In the genomic region with DNA sequence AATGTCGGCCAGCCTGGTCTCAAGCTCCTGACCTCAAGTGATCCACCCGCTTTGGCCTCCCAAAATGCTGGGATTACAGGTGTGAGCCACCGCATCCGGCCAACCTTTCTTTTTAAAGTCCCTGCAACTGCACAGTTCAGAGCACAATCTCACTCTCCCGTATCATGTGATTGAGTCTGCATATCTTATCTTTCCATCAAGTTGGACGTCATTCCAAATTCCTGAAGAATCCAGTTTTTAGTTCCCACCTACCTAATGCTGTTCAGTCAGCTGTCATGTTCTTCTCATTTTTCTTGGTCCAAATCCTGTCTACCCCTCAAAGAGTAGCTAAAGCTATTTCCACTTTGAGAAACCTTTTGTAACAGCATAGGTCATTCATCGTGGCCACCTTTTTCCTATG, we compare ENCODE assay signal across 33 cellular contexts.
"Had no signal": no experiment of that assay in that cellular context is flagged by ENCODE, and none has a peak within 500 bp of the region (broad histone marks: within the 10 kb centered on the region; RNA-seq: fewer than 3 reads in every experiment).

No MANE protein-coding gene starts in this region.

- H3K27ac Mint-ChIP-seq: activated B cell treated with CpG ODN at 0.5 μM for 24 hours; activated CD4-positive, alpha-beta memory T cell treated with anti-CD3 and anti-CD28 coated beads for 36 hours; activated CD4-positive, alpha-beta T cell treated with anti-CD3 and anti-CD28 coated beads, Interleukin-2, amount 10 ng/mL, durations not matched to agents 24 days and 14 days; activated CD8-positive, alpha-beta T cell treated with anti-CD3 and anti-CD28 coated beads for 36 hours; activated naive CD4-positive, alpha-beta T cell treated with anti-CD3 and anti-CD28 coated beads for 36 hours; activated naive CD4-positive, alpha-beta T cell treated with anti-CD3 and anti-CD28 coated beads, Interleukin-2, amount 50 U/mL, for 72 hours; activated naive CD8-positive, alpha-beta T cell treated with anti-CD3 and anti-CD28 coated beads for 36 hours; activated T-cell treated with anti-CD3 and anti-CD28 coated beads, Interleukin-2, amount 50 U/mL, for 72 hours; activated T-helper 1 cell treated with anti-CD3 and anti-CD28 coated beads, Interleukin-12 subunit alpha, Interleukin-12 subunit beta, Interleukin-2, Interleukin-4 antibody, amounts not matched to agents 30 ng/mL and 10 ng/mL and 1 ng/mL, durations not matched to agents 14 hours and 24 hours and 36 hours; activated T-helper 17 cell treated with anti-CD3 and anti-CD28 coated beads, Interleukin-2, amount 50 U/mL, for 72 hours; T-helper 1 cell treated with Interleukin-12 subunit alpha and Interleukin-12 subunit beta and Interleukin-4 antibody, amounts not matched to agents 30 μg/mL and 1 μg/mL, for 36 hours; T-helper 2 cell treated with Interferon-gamma antibody and Interleukin-4, amounts not matched to agents 5 μg/mL and 100 μg/mL, for 36 hours had no signal

- H3K27me3 ChIP-seq: adrenal gland, body of pancreas, brain microvascular endothelial cell, breast epithelium had no signal

- H3K27me3 Mint-ChIP-seq: activated naive CD8-positive, alpha-beta T cell treated with anti-CD3 and anti-CD28 coated beads for 36 hours had no signal

- H3K9me3 Mint-ChIP-seq: activated naive CD4-positive, alpha-beta T cell treated with anti-CD3 and anti-CD28 coated beads for 36 hours had no signal

- H3K4me3 Mint-ChIP-seq: activated B cell treated with CpG ODN at 0.5 μM for 24 hours; activated CD4-positive, alpha-beta memory T cell treated with anti-CD3 and anti-CD28 coated beads for 36 hours; activated CD4-positive, alpha-beta T cell treated with anti-CD3 and anti-CD28 coated beads, Interleukin-2, amount 10 ng/mL, durations not matched to agents 24 days and 14 days; activated CD8-positive, alpha-beta T cell treated with anti-CD3 and anti-CD28 coated beads for 36 hours; activated naive CD4-positive, alpha-beta T cell treated with anti-CD3 and anti-CD28 coated beads for 36 hours; activated naive CD8-positive, alpha-beta T cell treated with anti-CD3 and anti-CD28 coated beads for 36 hours; activated T-cell treated with anti-CD3 and anti-CD28 coated beads, Interleukin-2, amount 50 U/mL, for 4 hours; activated T-cell treated with anti-CD3 and anti-CD28 coated beads, Interleukin-2, amount 50 U/mL, for 72 hours; activated T-helper 1 cell treated with anti-CD3 and anti-CD28 coated beads, Interleukin-12 subunit alpha, Interleukin-12 subunit beta, Interleukin-2, Interleukin-4 antibody, amounts not matched to agents 30 ng/mL and 10 ng/mL and 1 ng/mL, durations not matched to agents 14 hours and 24 hours and 36 hours; activated T-helper 17 cell treated with anti-CD3 and anti-CD28 coated beads, Interleukin-2, amount 50 U/mL, for 72 hours; T-helper 1 cell treated with Interleukin-12 subunit alpha and Interleukin-12 subunit beta and Interleukin-4 antibody, amounts not matched to agents 30 μg/mL and 1 μg/mL, for 36 hours; T-helper 2 cell treated with Interferon-gamma antibody and Interleukin-4, amounts not matched to agents 5 μg/mL and 100 μg/mL, for 36 hours had no signal

- H3K4me1 ChIP-seq: adrenal gland, body of pancreas, breast epithelium had no signal

- H3K4me3 ChIP-seq: adrenal gland, body of pancreas, breast epithelium had no signal

- H3K4me1 Mint-ChIP-seq: activated B cell treated with CpG ODN at 0.5 μM for 24 hours; activated CD4-positive, alpha-beta T cell treated with anti-CD3 and anti-CD28 coated beads, Interleukin-2, amount 10 ng/mL, durations not matched to agents 24 days and 14 days; activated naive CD8-positive, alpha-beta T cell treated with anti-CD3 and anti-CD28 coated beads for 36 hours; activated T-helper 17 cell treated with anti-CD3 and anti-CD28 coated beads, Interleukin-2, amount 50 U/mL, for 72 hours had no signal

- H3K9me3 ChIP-seq: adrenal gland, body of pancreas had no signal

- H3K27ac ChIP-seq: adrenal gland, body of pancreas, brain microvascular endothelial cell, breast epithelium, VCaP had no signal

- H3K36me3 Mint-ChIP-seq: activated CD4-positive, alpha-beta memory T cell treated with anti-CD3 and anti-CD28 coated beads for 36 hours; activated naive CD4-positive, alpha-beta T cell treated with anti-CD3 and anti-CD28 coated beads, Interleukin-2, amount 50 U/mL, for 72 hours had no signal

- DNase-seq: activated B cell treated with CpG ODN at 0.5 μM for 24 hours; activated CD4-positive, alpha-beta memory T cell treated with anti-CD3 and anti-CD28 coated beads for 36 hours; activated CD4-positive, alpha-beta T cell treated with anti-CD3 and anti-CD28 coated beads for 4 hours; activated CD4-positive, alpha-beta T cell treated with anti-CD3 and anti-CD28 coated beads, Interleukin-2, amount 10 ng/mL, durations not matched to agents 24 days and 14 days; activated CD4-positive, alpha-beta T cell treated with anti-CD3 and anti-CD28 coated beads, Interleukin-2, amount 50 U/mL, for 1 hour; activated CD4-positive, alpha-beta T cell treated with anti-CD3 and anti-CD28 coated beads, Interleukin-2, amount 50 U/mL, for 4 hours; activated CD4-positive, CD25-positive, alpha-beta regulatory T cell treated with anti-CD3 and anti-CD28 coated beads, Interleukin-2, amount 50 U/mL, for 72 hours; activated CD8-positive, alpha-beta memory T cell treated with anti-CD3 and anti-CD28 coated beads, Interleukin-2, amount 50 U/mL, for 4 hours; activated CD8-positive, alpha-beta T cell treated with anti-CD3 and anti-CD28 coated beads for 36 hours; activated effector memory CD4-positive, alpha-beta T cell treated with anti-CD3 and anti-CD28 coated beads, Interleukin-2, amount 50 U/mL, for 16 hours; activated gamma-delta T cell treated with Interleukin-2 at 50 U/mL for 16 hours; activated naive CD4-positive, alpha-beta T cell; activated naive CD4-positive, alpha-beta T cell treated with anti-CD3 and anti-CD28 coated beads for 36 hours; activated naive CD4-positive, alpha-beta T cell treated with anti-CD3 and anti-CD28 coated beads, Interleukin-2, amount 50 U/mL, for 16 hours; activated naive CD8-positive, alpha-beta T cell treated with anti-CD3 and anti-CD28 coated beads for 36 hours; activated T-cell treated with anti-CD3 and anti-CD28 coated beads for 4 hours; activated T-cell treated with anti-CD3 and anti-CD28 coated beads, Interleukin-2, amount 50 U/mL, for 1 hour; activated T-cell treated with anti-CD3 and anti-CD28 coated beads, Interleukin-2, amount 50 U/mL, for 4 hours; activated T-cell treated with anti-CD3 and anti-CD28 coated beads, Interleukin-2, amount 50 U/mL, for 72 hours; adrenal gland; amniotic stem cell; aorta; body of pancreas; brain microvascular endothelial cell; central memory CD4-positive, alpha-beta T cell; T-helper 9 cell had no signal

- ATAC-seq: activated CD8-positive, alpha-beta T cell treated with anti-CD3 and anti-CD28 coated beads for 36 hours; activated naive CD4-positive, alpha-beta T cell treated with anti-CD3 and anti-CD28 coated beads, Interleukin-2, amount 50 U/mL, for 72 hours; activated T-cell treated with anti-CD3 and anti-CD28 coated beads, Interleukin-2, amount 50 U/mL, for 4 hours; activated T-cell treated with anti-CD3 and anti-CD28 coated beads, Interleukin-2, amount 50 U/mL, for 72 hours; activated T-helper 17 cell treated with anti-CD3 and anti-CD28 coated beads, Interleukin-2, amount 50 U/mL, for 72 hours; body of pancreas had no signal

- H3K36me3 ChIP-seq: adrenal gland, brain microvascular endothelial cell, breast epithelium had no signal
